ENCODE assay signal across 16 cellular contexts in the genomic region with DNA sequence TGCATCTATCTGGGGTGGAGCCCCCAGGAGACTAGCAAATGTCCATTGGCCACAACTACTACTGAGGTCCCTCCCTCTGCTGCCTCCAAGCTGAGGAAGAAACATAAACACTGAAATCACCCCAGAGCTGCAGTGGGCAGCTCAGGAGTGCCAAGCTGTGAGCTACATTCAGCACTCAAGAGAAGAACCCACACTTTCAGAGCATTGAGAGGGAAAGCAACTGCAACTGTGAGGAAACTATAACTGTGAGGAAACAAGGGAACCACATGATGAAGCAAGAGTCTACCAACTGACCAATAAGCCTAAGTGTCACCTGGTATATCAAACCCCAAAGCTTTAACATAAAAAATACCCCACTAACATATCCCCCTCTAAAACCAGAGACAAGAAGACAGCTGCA.
DNase-seq lines count a peak whose midpoint lies in the region; TF ChIP-seq lines count a peak whose summit lies in the region.
"Had no signal": no experiment of that assay in that cellular context is flagged by ENCODE, and none has a peak within 500 bp of the region (broad histone marks: within the 10 kb centered on the region; RNA-seq: fewer than 3 reads in every experiment).

No MANE protein-coding gene starts in this region.

- H4K20me1 ChIP-seq in Karpas-422 (ENCODE audit: insufficient read depth, low read depth, low read length): no peaks in the 10 kb centered on the region
- H4K20me1 ChIP-seq: BLaER1 had no signal

- H2AFZ ChIP-seq in Karpas-422 (ENCODE audit: low read length): no peak overlapping the region

- peak overlapping the region; percentile 91 for H3K27ac ChIP-seq in HL-60 (replicated peaks)
- H3K27ac ChIP-seq in neutrophil: peak overlapping the region; percentile 24
- no peak overlapping the region for H3K27ac ChIP-seq in Karpas-422 (ENCODE audit: low read length)
- H3K27ac ChIP-seq: BLaER1 had no signal

- H3K4me3 Mint-ChIP-seq in activated naive CD4-positive, alpha-beta T cell treated with anti-CD3 and anti-CD28 coated beads, Interleukin-2, amount 10 ng/mL, durations not matched to agents 7 days and 5 days: no peak overlapping the region
- H3K4me3 Mint-ChIP-seq: CD14-positive monocyte; CD4-positive, alpha-beta memory T cell; H9 had no signal

- no peak overlapping the region for H3K27ac Mint-ChIP-seq in activated naive CD4-positive, alpha-beta T cell treated with anti-CD3 and anti-CD28 coated beads, Interleukin-2, amount 10 ng/mL, durations not matched to agents 7 days and 5 days
- H3K27ac Mint-ChIP-seq: CD14-positive monocyte; CD4-positive, alpha-beta memory T cell had no signal

- H3K79me2 ChIP-seq in Karpas-422 (ENCODE audit: low read length): no peaks in the 10 kb centered on the region

- H3K9me2 ChIP-seq in Karpas-422 (replicated peaks; ENCODE audit: insufficient read depth, low read length): no peaks in the 10 kb centered on the region

- H3K9me3 Mint-ChIP-seq in activated naive CD4-positive, alpha-beta T cell treated with anti-CD3 and anti-CD28 coated beads, Interleukin-2, amount 10 ng/mL, durations not matched to agents 7 days and 5 days: peaks cover 6% of the 10 kb centered on the region

- peaks cover 4 to 6% of the 10 kb centered on the region in 2 experiments for H3K4me1 ChIP-seq in neutrophil (ENCODE audit: control insufficient read depth in 1 of 2, insufficient read depth in 1 of 2, low read depth in 1 of 2, low read length in 1 of 2)
- H3K4me1 ChIP-seq in Karpas-422 (ENCODE audit: low read length): no peaks in the 10 kb centered on the region
- H3K4me1 ChIP-seq: BLaER1 had no signal

- H3K4me2 ChIP-seq in Karpas-422 (ENCODE audit: low read depth, low read length, poor library complexity, severe bottlenecking): no peak overlapping the region
- H3K4me2 ChIP-seq: BLaER1 had no signal

- H3K4me3 ChIP-seq in HL-60 (replicated peaks; ENCODE audit: insufficient read depth, low read length) (no peak overlapping the region), neutrophil (ENCODE audit: low read depth in 1 of 2, low read length in 1 of 2) (no peak overlapping the region), Karpas-422 (ENCODE audit: low read length) (no peak overlapping the region)
- H3K4me3 ChIP-seq: BLaER1, GM12878 had no signal

- H3K9me3 ChIP-seq in neutrophil (no peaks in the 10 kb centered on the region), Karpas-422 (ENCODE audit: low read length) (peaks cover 19% of the 10 kb centered on the region)

- H3K36me3 ChIP-seq in neutrophil (no peaks in the 10 kb centered on the region), Karpas-422 (ENCODE audit: insufficient read depth, low read length) (no peaks in the 10 kb centered on the region)
- H3K36me3 ChIP-seq: BLaER1 had no signal

- H3K27me3 ChIP-seq in HL-60 (ENCODE audit: insufficient read depth, poor library complexity, severe bottlenecking) (no peaks in the 10 kb centered on the region), neutrophil (no peaks in the 10 kb centered on the region), Karpas-422 (ENCODE audit: low read length) (no peaks in the 10 kb centered on the region)
- H3K27me3 ChIP-seq: BLaER1 had no signal

- no peak overlapping the region for H3K9ac ChIP-seq in Karpas-422 (ENCODE audit: low read length)
- H3K9ac ChIP-seq: BLaER1 had no signal

- no peak for TF ChIP-seq CTCF in HL-60 (IDR thresholded peaks at IDR 0.05; ENCODE audit: insufficient read depth, low read length)
- no peak for TF ChIP-seq CTCF in neutrophil (IDR thresholded peaks at IDR 0.05)

- CTCF ChIA-PET in activated naive CD4-positive, alpha-beta T cell treated with anti-CD3 and anti-CD28 coated beads, Interleukin-2, amount 10 ng/mL, durations not matched to agents 7 days and 5 days (lab: Charles Lee): no interaction called here

- H3K4me1 Mint-ChIP-seq in activated naive CD4-positive, alpha-beta T cell treated with anti-CD3 and anti-CD28 coated beads, Interleukin-2, amount 10 ng/mL, durations not matched to agents 7 days and 5 days: no peaks in the 10 kb centered on the region
- H3K4me1 Mint-ChIP-seq: CD14-positive monocyte; CD4-positive, alpha-beta memory T cell; H9 had no signal

- H3K36me3 Mint-ChIP-seq in activated naive CD4-positive, alpha-beta T cell treated with anti-CD3 and anti-CD28 coated beads, Interleukin-2, amount 10 ng/mL, durations not matched to agents 7 days and 5 days: no peaks in the 10 kb centered on the region
- H3K36me3 Mint-ChIP-seq: CD14-positive monocyte; CD4-positive, alpha-beta memory T cell had no signal

- DNase-seq in AML-193 (lab: John Stamatoyannopoulos, UW) (peak; percentile 55 to 65), HL-60 (ENCODE audit: low read depth in 1 of 2, low spot score in 1 of 2) (peak; percentile 54 to 89), SKM-1 (lab: John Stamatoyannopoulos, UW; ENCODE audit: unreplicated experiment) (peak; percentile 67), Karpas-422 (no peak)
- DNase-seq in stimulated activated CD4-positive, alpha-beta T cell treated with anti-CD3 and anti-CD28 coated beads, Interleukin-1b, Interleukin-23, amount 100 ng/mL, for 48 hours: no peak
- no peak for DNase-seq in activated naive CD4-positive, alpha-beta T cell treated with anti-CD3 and anti-CD28 coated beads, Interleukin-2, amount 10 ng/mL, durations not matched to agents 7 days and 5 days
- DNase-seq: ACHN; Calu3; CD4-positive, alpha-beta memory T cell; DMS79 treated with DMSO at 0.1 percent for 48 hours; GOT3; H9 had no signal

- no peaks in the 10 kb centered on the region for H3K27me3 Mint-ChIP-seq in activated naive CD4-positive, alpha-beta T cell treated with anti-CD3 and anti-CD28 coated beads, Interleukin-2, amount 10 ng/mL, durations not matched to agents 7 days and 5 days
- H3K27me3 Mint-ChIP-seq: CD4-positive, alpha-beta memory T cell had no signal

Comparison
In these comparisons a context has a peak if more than half of its experiments do, and no peak if none do; other contexts are left out.
1. DNase-seq: peak in AML-193 (2 of 2), HL-60 (2 of 2) and SKM-1 (single experiment); none in stimulated activated CD4-positive, alpha-beta T cell treated with anti-CD3 and anti-CD28 coated beads, Interleukin-1b, Interleukin-23, amount 100 ng/mL, for 48 hours (single experiment), activated naive CD4-positive, alpha-beta T cell treated with anti-CD3 and anti-CD28 coated beads, Interleukin-2, amount 10 ng/mL, durations not matched to agents 7 days and 5 days (single experiment) and Karpas-422 (single experiment).